In the genomic region with DNA sequence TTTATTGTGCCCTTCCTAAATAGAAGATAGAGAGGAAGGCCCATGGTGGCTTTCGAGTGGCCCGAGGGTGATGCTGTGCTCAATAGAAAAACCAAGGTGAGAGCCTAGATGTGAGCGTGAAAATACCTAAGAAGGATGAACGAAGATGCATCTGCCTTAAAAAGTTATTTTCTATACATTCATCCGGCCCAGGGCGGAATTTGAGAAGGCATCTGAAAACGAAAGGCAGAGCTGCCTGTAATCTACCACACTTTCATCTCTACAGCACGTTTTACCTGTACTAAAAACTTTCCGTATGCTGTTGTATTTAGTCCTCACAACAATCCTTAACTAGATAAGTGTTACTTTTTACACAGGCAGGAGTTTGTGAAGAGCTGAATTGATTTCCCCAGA, we compare ENCODE assay signal across 8 cellular contexts. TPM values are rescaled to one million over a fixed set of nuclear protein-coding genes. Genes with fewer than 3 reads are reported as not detected.
DNase-seq lines count a peak whose midpoint lies in the region; ATAC-seq and TF ChIP-seq lines count a peak whose summit lies in the region.

No MANE protein-coding gene starts in this region.

- CTCF ChIA-PET in PC-3 (lab: Charles Lee), result no interaction called here

- peak overlapping the region; percentile 86 for H3K4me2 ChIP-seq in PC-3 (ENCODE audit: low read length)

- DNase-seq in GM12865 (ENCODE audit: low read depth) (peak; percentile 54), PC-3 (no peak), retinal pigment epithelial cell (ENCODE audit: low read depth) (no peak), AG20443 (ENCODE audit: low spot score) (no peak), D341Med (ENCODE audit: low spot score) (no peak), DMS153 treated with DMSO at 0.1 percent for 48 hours (lab: John Stamatoyannopoulos, UW; ENCODE audit: unreplicated experiment) (no peak), glomerular visceral epithelial cell (ENCODE audit: extremely low spot score) (no peak)
- no peak for DNase-seq in effector memory CD4-positive, alpha-beta T cell

- peak overlapping the region; percentile 90 for H3K4me3 ChIP-seq in GM12865 (ENCODE audit: low read depth, low read length)
- H3K4me3 ChIP-seq in PC-3 (ENCODE audit: low read length), result peak overlapping the region; percentile 83
- H3K4me3 ChIP-seq in effector memory CD4-positive, alpha-beta T cell (ENCODE audit: insufficient read depth, low read depth, low read length, poor library complexity, severe bottlenecking), result peak overlapping the region; percentile 91
- peak overlapping the region; percentile 70 for H3K4me3 ChIP-seq in retinal pigment epithelial cell (ENCODE audit: low read length)

- H3F3A ChIP-seq in PC-3 (ENCODE audit: low read length, unreplicated experiment), result peaks cover 4% of the 10 kb centered on the region

- POLR2A ChIA-PET in PC-3 (lab: Charles Lee; ENCODE audit: unreplicated experiment), result no interaction called here

- BruUV-seq in PC-3 (replicated peaks; lab: Mats Ljungman, UMichigan), result TSS peak; percentile 63

- 0 out of 2 replicates have a peak overlapping the region, but pooled peaks have one; percentile 96 for H3K27ac ChIP-seq in PC-3 (ENCODE audit: low read length)
- H3K27ac ChIP-seq in effector memory CD4-positive, alpha-beta T cell (ENCODE audit: insufficient read depth, low read length, poor library complexity, severe bottlenecking), result peak overlapping the region; percentile 89

- H3K36me3 ChIP-seq in PC-3 (ENCODE audit: low read depth, low read length), result peaks cover 18% of the 10 kb centered on the region; the same call in 1 of the 2 replicates
- peaks cover 17% of the 10 kb centered on the region for H3K36me3 ChIP-seq in effector memory CD4-positive, alpha-beta T cell (ENCODE audit: control insufficient read depth, insufficient read depth, low read length)

- H4K20me1 ChIP-seq in PC-3 (ENCODE audit: low read length), result 0 out of 2 replicates have a peak, but pooled peaks cover 8% of the 10 kb centered on the region

- peaks cover 14% of the 10 kb centered on the region for H3K4me1 ChIP-seq in PC-3 (ENCODE audit: insufficient read depth, low read length)
- H3K4me1 ChIP-seq in effector memory CD4-positive, alpha-beta T cell (ENCODE audit: control insufficient read depth, insufficient read depth, low read length, poor library complexity, severe bottlenecking), result peaks cover 7% of the 10 kb centered on the region

- TF ChIP-seq CTCF in GM12865 (IDR thresholded peaks at IDR 0.05; ENCODE audit: insufficient read depth, low read depth, low read length, missing control alignments) (no peak), PC-3 (conservative IDR thresholded peaks at IDR 0.05; ENCODE audit: low read depth, low read length) (no peak), retinal pigment epithelial cell (conservative IDR thresholded peaks at IDR 0.05; ENCODE audit: low read depth, low read length) (no peak)

- no peaks in the 10 kb centered on the region for H3K9me2 ChIP-seq in PC-3 (replicated peaks; ENCODE audit: low read length)

- peak overlapping the region; percentile 69 for H2AFZ ChIP-seq in PC-3 (ENCODE audit: low read length)

- intact Hi-C loops in PC-3 (cut with micrococcal nuclease), result no loop called here

- peak overlapping the region; percentile 100 for H3K9ac ChIP-seq in PC-3 (ENCODE audit: low read length)

- H3K27me3 ChIP-seq in PC-3 (ENCODE audit: low read length), result no peaks in the 10 kb centered on the region
- no peaks in the 10 kb centered on the region for H3K27me3 ChIP-seq in effector memory CD4-positive, alpha-beta T cell (replicated peaks; ENCODE audit: control insufficient read depth, insufficient read depth, low read length, poor library complexity, severe bottlenecking)

- peaks cover 37% of the 10 kb centered on the region for H3K79me2 ChIP-seq in PC-3 (ENCODE audit: low read length)

- no peaks in the 10 kb centered on the region for H3K9me3 ChIP-seq in PC-3 (ENCODE audit: low read length)
- no peaks in the 10 kb centered on the region for H3K9me3 ChIP-seq in effector memory CD4-positive, alpha-beta T cell (ENCODE audit: control insufficient read depth, low read length)

- no peak for ATAC-seq in PC-3

RNA-seq across cellular contexts. Expression of gene DUT, which starts 1.4 kb away (rescaled TPM):
- 76.9 and 85.2 TPM in 2 replicates for total RNA-seq in PC-3 (2014; rRNA removed)
